Comparison of ENCODE assay signal across 19 cellular contexts in genomic region chr1:36982708-36983107, GRCh38. TPM values are rescaled to one million over a fixed set of nuclear protein-coding genes. Genes with fewer than 3 reads are reported as not detected.
"Had no signal": no experiment of that assay in that cellular context is flagged by ENCODE, and none has a peak within 500 bp of the region (broad histone marks: within the 10 kb centered on the region; RNA-seq: fewer than 3 reads in every experiment).

No MANE protein-coding gene starts in this region.

- H3K36me3 ChIP-seq: gastroesophageal sphincter, lower lobe of right lung, tibial artery, vagina had no signal

- H3K27ac ChIP-seq: body of pancreas, gastroesophageal sphincter, hepatocyte, lower lobe of right lung, tibial artery, vagina had no signal

- H3K4me2 ChIP-seq: hepatocyte had no signal

- H3K27me3 ChIP-seq: body of pancreas, hepatocyte, vagina had no signal

- H3K79me2 ChIP-seq: hepatocyte had no signal

- FAIRE-seq: small intestine had no signal

- DNase-seq: activated CD4-positive, alpha-beta T cell treated with anti-CD3 and anti-CD28 coated beads for 1 hour; activated CD4-positive, alpha-beta T cell treated with anti-CD3 and anti-CD28 coated beads, Interleukin-2, amount 50 U/mL, for 48 hours; activated CD8-positive, alpha-beta memory T cell treated with anti-CD3 and anti-CD28 coated beads, Interleukin-2, amount 10 ng/mL, durations not matched to agents 7 days and 5 days; activated effector memory CD4-positive, alpha-beta T cell treated with Interleukin-2 at 50 U/mL for 16 hours; activated T-cell treated with anti-CD3 and anti-CD28 coated beads, Interleukin-2, amount 50 U/mL, for 24 hours; amniotic stem cell; body of pancreas; central memory CD4-positive, alpha-beta T cell; effector memory CD8-positive, alpha-beta T cell; lower lobe of right lung; naive B cell; right cardiac atrium; small intestine; tibial artery had no signal

- H3K4me1 Mint-ChIP-seq: activated CD8-positive, alpha-beta memory T cell treated with anti-CD3 and anti-CD28 coated beads, Interleukin-2, amount 10 ng/mL, durations not matched to agents 7 days and 5 days; activated naive CD4-positive, alpha-beta T cell treated with anti-CD3 and anti-CD28 coated beads, Interleukin-2, amount 50 U/mL, for 24 hours had no signal

- H3K4me3 Mint-ChIP-seq: activated CD8-positive, alpha-beta memory T cell treated with anti-CD3 and anti-CD28 coated beads, Interleukin-2, amount 10 ng/mL, durations not matched to agents 7 days and 5 days; activated naive CD4-positive, alpha-beta T cell treated with anti-CD3 and anti-CD28 coated beads, Interleukin-2, amount 50 U/mL, for 24 hours; activated T-cell treated with anti-CD3 and anti-CD28 coated beads, Interleukin-2, amount 50 U/mL, for 24 hours; effector memory CD8-positive, alpha-beta T cell; naive B cell had no signal

- H3K9me3 ChIP-seq: body of pancreas, lower lobe of right lung, tibial artery, vagina had no signal

- H3K9me3 Mint-ChIP-seq: activated naive CD4-positive, alpha-beta T cell treated with anti-CD3 and anti-CD28 coated beads, Interleukin-2, amount 50 U/mL, for 24 hours; activated T-cell treated with anti-CD3 and anti-CD28 coated beads, Interleukin-2, amount 50 U/mL, for 24 hours; effector memory CD8-positive, alpha-beta T cell had no signal

- H3K27me3 Mint-ChIP-seq: activated CD8-positive, alpha-beta memory T cell treated with anti-CD3 and anti-CD28 coated beads, Interleukin-2, amount 10 ng/mL, durations not matched to agents 7 days and 5 days had no signal

- H3K4me1 ChIP-seq: body of pancreas, lower lobe of right lung, tibial artery, vagina had no signal

- H3K27ac Mint-ChIP-seq: activated CD8-positive, alpha-beta memory T cell treated with anti-CD3 and anti-CD28 coated beads, Interleukin-2, amount 10 ng/mL, durations not matched to agents 7 days and 5 days; activated naive CD4-positive, alpha-beta T cell treated with anti-CD3 and anti-CD28 coated beads, Interleukin-2, amount 50 U/mL, for 24 hours; activated T-cell treated with anti-CD3 and anti-CD28 coated beads, Interleukin-2, amount 50 U/mL, for 24 hours; effector memory CD8-positive, alpha-beta T cell; naive B cell had no signal

- H3K4me3 ChIP-seq: body of pancreas, gastroesophageal sphincter, hepatocyte, lower lobe of right lung, tibial artery, vagina had no signal

- H2AFZ ChIP-seq: hepatocyte had no signal

- ATAC-seq: activated CD8-positive, alpha-beta memory T cell treated with anti-CD3 and anti-CD28 coated beads, Interleukin-2, amount 10 ng/mL, durations not matched to agents 7 days and 5 days; body of pancreas; effector memory CD8-positive, alpha-beta T cell; gastroesophageal sphincter; lower lobe of right lung; right cardiac atrium had no signal

RNA-seq across cellular contexts. Expression of gene GRIK3, which starts 51.6 kb away (rescaled TPM):
- total RNA-seq: activated CD8-positive, alpha-beta memory T cell treated with anti-CD3 and anti-CD28 coated beads, Interleukin-2, amount 10 ng/mL, durations not matched to agents 7 days and 5 days; epithelial cell of proximal tubule had no signal
- polyA plus RNA-seq: hepatocyte had no signal
